Comparison of ENCODE assay signal across 26 cellular contexts in the genomic region with DNA sequence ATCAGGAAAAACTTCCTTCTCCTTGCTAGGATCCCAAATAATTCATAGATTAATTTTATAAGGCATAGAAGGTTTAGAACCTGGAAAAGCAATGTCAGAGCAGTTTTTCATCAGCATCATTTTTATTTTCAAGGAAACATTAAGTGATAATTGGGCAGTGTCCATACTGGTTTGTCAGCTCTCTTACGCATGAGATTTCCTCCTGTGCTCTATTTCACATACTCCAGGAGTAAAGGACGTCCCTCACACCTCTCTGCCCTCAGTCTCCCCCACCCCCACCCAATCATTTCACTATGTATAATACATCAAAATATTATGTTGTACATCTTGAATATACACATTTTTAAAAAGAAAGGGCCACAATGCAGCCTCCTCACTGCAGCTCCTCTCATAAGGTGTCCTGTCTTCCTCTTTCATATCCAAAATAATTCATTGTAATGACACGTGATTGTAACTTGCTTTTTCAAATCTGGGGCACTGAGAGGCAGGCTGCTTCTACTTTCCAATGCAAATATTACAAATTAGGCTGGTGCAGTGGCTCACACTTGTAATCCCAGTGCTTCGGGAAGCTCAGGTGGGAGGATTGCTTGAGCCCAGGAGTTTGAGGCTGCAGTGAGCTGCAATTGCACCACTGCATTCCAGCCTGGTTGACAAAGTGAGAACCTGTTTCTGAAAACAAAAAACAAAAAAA. TPM values are rescaled to one million over a fixed set of nuclear protein-coding genes. Genes with fewer than 3 reads are reported as not detected.
A peak's percentile ranks its signal among the peaks of the same experiment; 100 is the strongest.
DNase-seq lines count a peak whose midpoint lies in the region; ATAC-seq, FAIRE-seq and TF ChIP-seq lines count a peak whose summit lies in the region.
"Had no signal": no experiment of that assay in that cellular context is flagged by ENCODE, and none has a peak within 500 bp of the region (broad histone marks: within the 10 kb centered on the region; RNA-seq: fewer than 3 reads in every experiment).

No MANE protein-coding gene starts in this region.

- DNase-seq in DMS53 treated with DMSO at 0.1 percent for 48 hours (lab: John Stamatoyannopoulos, UW; ENCODE audit: unreplicated experiment) (peak; percentile 21), NCI-H1048 (lab: John Stamatoyannopoulos, UW) (peak; percentile 58), hepatocyte (ENCODE audit: low spot score) (no peak), putamen (ENCODE audit: low spot score) (peak; percentile 18), SIG-M5 treated with dmso at 0.1 percent for 504 hours (lab: John Stamatoyannopoulos, UW; ENCODE audit: unreplicated experiment) (no peak), RCC 7860 (ENCODE audit: low spot score) (no peak), HCEC 1CT (no peak)
- no peak for DNase-seq in naive thymus-derived CD4-positive, alpha-beta T cell
- DNase-seq: activated B cell treated with CpG ODN at 0.5 μM for 24 hours; activated CD4-positive, alpha-beta T cell treated with anti-CD3 and anti-CD28 coated beads, Interleukin-2, amount 50 U/mL, for 48 hours; activated gamma-delta T cell treated with Interleukin-2 at 50 U/mL for 16 hours; adrenal gland; CD4-positive, alpha-beta T cell; cortex of kidney; DMS79; Kasumi-1; kidney glomerular epithelial cell; NCI-H1092; NCI-H1930 had no signal

- intact Hi-C loops in naive thymus-derived CD4-positive, alpha-beta T cell (cut with micrococcal nuclease) = no loop called here

- H3K36me3 ChIP-seq in hepatocyte (replicated peaks; ENCODE audit: insufficient read depth, low read depth) = no peaks in the 10 kb centered on the region
- no peaks in the 10 kb centered on the region for H3K36me3 ChIP-seq in naive thymus-derived CD4-positive, alpha-beta T cell (ENCODE audit: control insufficient read depth in 2 of 3, insufficient read depth in 3 of 3, low read length in 3 of 3)
- H3K36me3 ChIP-seq: adrenal gland, suprapubic skin had no signal

- POLR2A ChIA-PET in naive thymus-derived CD4-positive, alpha-beta T cell (lab: Charles Lee) = no interaction called here

- no peak overlapping the region for H3K4me3 ChIP-seq in hepatocyte
- H3K4me3 ChIP-seq in naive thymus-derived CD4-positive, alpha-beta T cell (ENCODE audit: low read length) = no peak overlapping the region
- H3K4me3 ChIP-seq: adrenal gland, GM23338, suprapubic skin had no signal

- CTCF ChIA-PET in naive thymus-derived CD4-positive, alpha-beta T cell (lab: Charles Lee) = no interaction called here

- no peak overlapping the region for H3K4me3 Mint-ChIP-seq in naive thymus-derived CD4-positive, alpha-beta T cell
- H3K4me3 Mint-ChIP-seq: activated B cell treated with CpG ODN at 0.5 μM for 24 hours; CD4-positive, alpha-beta T cell; GM23338; mesothelial cell of epicardium; nephron had no signal

- H3K27me3 Mint-ChIP-seq in naive thymus-derived CD4-positive, alpha-beta T cell = peaks cover 3 to 38% (median 30%) of the 10 kb centered on the region in 5 donors

- H3K4me2 ChIP-seq in hepatocyte = peak overlapping the region; percentile 50
- H3K4me2 ChIP-seq: GM23338 had no signal

- no peaks in the 10 kb centered on the region for H3K36me3 Mint-ChIP-seq in naive thymus-derived CD4-positive, alpha-beta T cell
- H3K36me3 Mint-ChIP-seq: mesothelial cell of epicardium had no signal

- WGBS in hepatocyte (ENCODE audit: low lambda C conversion rate, missing lambda C conversion rate) = 49% methylated on average over 4 of the region's 4 CpGs

- H3K9me2 ChIP-seq in hepatocyte (replicated peaks; ENCODE audit: insufficient read depth) = no peaks in the 10 kb centered on the region

- H3K79me2 ChIP-seq in hepatocyte = no peaks in the 10 kb centered on the region

- no peak for TF ChIP-seq CTCF in hepatocyte (IDR thresholded peaks at IDR 0.05; ENCODE audit: poor library complexity)

- H3K9me3 ChIP-seq in hepatocyte (ENCODE audit: low read depth) = no peaks in the 10 kb centered on the region
- no peaks in the 10 kb centered on the region for H3K9me3 ChIP-seq in naive thymus-derived CD4-positive, alpha-beta T cell (ENCODE audit: control insufficient read depth in 2 of 3, low read length in 3 of 3)
- H3K9me3 ChIP-seq: adrenal gland, suprapubic skin had no signal

- peaks cover 0 to 8% (median 0%) of the 10 kb centered on the region in 7 donors for H3K4me1 Mint-ChIP-seq in naive thymus-derived CD4-positive, alpha-beta T cell
- H3K4me1 Mint-ChIP-seq: activated B cell treated with CpG ODN at 0.5 μM for 24 hours had no signal

- H2AFZ ChIP-seq in hepatocyte = no peak overlapping the region
- H2AFZ ChIP-seq: GM23338 had no signal

- peak overlapping the region; percentile 60 for H3K27ac ChIP-seq in hepatocyte
- H3K27ac ChIP-seq in naive thymus-derived CD4-positive, alpha-beta T cell (ENCODE audit: low read depth, low read length) = no peak overlapping the region
- H3K27ac ChIP-seq: adrenal gland, suprapubic skin had no signal

- no peaks in the 10 kb centered on the region for H4K20me1 ChIP-seq in hepatocyte (ENCODE audit: insufficient read depth, poor library complexity, severe bottlenecking)

- no peak for ATAC-seq in naive thymus-derived CD4-positive, alpha-beta T cell
- ATAC-seq: GM23338, SK-N-SH treated with all-trans-retinoic acid at 6 μM for 48 hours had no signal

- H3K9me3 Mint-ChIP-seq in naive thymus-derived CD4-positive, alpha-beta T cell = no peaks in the 10 kb centered on the region
- H3K9me3 Mint-ChIP-seq: activated B cell treated with CpG ODN at 0.5 μM for 24 hours; CD4-positive, alpha-beta T cell; GM23338; mesothelial cell of epicardium had no signal

- no peak overlapping the region for H3K27ac Mint-ChIP-seq in naive thymus-derived CD4-positive, alpha-beta T cell
- H3K27ac Mint-ChIP-seq: activated B cell treated with CpG ODN at 0.5 μM for 24 hours; CD4-positive, alpha-beta T cell; GM23338; mesothelial cell of epicardium had no signal

- no peak for FAIRE-seq in RCC 7860 (lab: Jason Lieb, UNC)
- FAIRE-seq: endometrium had no signal

- H3K4me1 ChIP-seq in hepatocyte (ENCODE audit: insufficient read depth) = peaks cover 10% of the 10 kb centered on the region
- no peaks in the 10 kb centered on the region for H3K4me1 ChIP-seq in naive thymus-derived CD4-positive, alpha-beta T cell (ENCODE audit: control insufficient read depth in 2 of 2, insufficient read depth in 2 of 2, low read length in 2 of 2)
- H3K4me1 ChIP-seq: adrenal gland, suprapubic skin had no signal

- no peaks in the 10 kb centered on the region for H3K27me3 ChIP-seq in hepatocyte
- no peaks in the 10 kb centered on the region for H3K27me3 ChIP-seq in naive thymus-derived CD4-positive, alpha-beta T cell (ENCODE audit: control insufficient read depth in 2 of 2, insufficient read depth in 2 of 2, low read length in 2 of 2)
- H3K27me3 ChIP-seq: adrenal gland, suprapubic skin had no signal

RNA-seq across cellular contexts. Expression of gene ARHGEF38, which starts 34.4 kb away (rescaled TPM):
- 3.7 and 4.0 TPM in 2 replicates for total RNA-seq in hepatocyte
- 1.6 and 2.0 TPM in 2 replicates for polyA plus RNA-seq in hepatocyte
- total RNA-seq in naive thymus-derived CD4-positive, alpha-beta T cell = not detected
- under 1 TPM in 1 of 2 donors, not detected in 1; 0.45 TPM for polyA plus RNA-seq in naive thymus-derived CD4-positive, alpha-beta T cell
- total RNA-seq: activated B cell treated with CpG ODN at 0.5 μM for 24 hours; adrenal gland; CD4-positive, alpha-beta T cell; glomerular endothelial cell; GM23338 had no signal
- polyA plus RNA-seq: adrenal gland had no signal

Comparison
In these comparisons a context has a peak if more than half of its experiments do, and no peak if none do; other contexts are left out.
1. DNase-seq: peak in DMS53 treated with DMSO at 0.1 percent for 48 hours (single experiment), NCI-H1048 (single experiment) and putamen (single experiment); none in hepatocyte (single experiment), SIG-M5 treated with dmso at 0.1 percent for 504 hours (single experiment), naive thymus-derived CD4-positive, alpha-beta T cell (0 of 9), RCC 7860 (single experiment) and HCEC 1CT (single experiment).